ENCODE assay signal across 1 cellular context in genomic region chr5:44875661-44876250, GRCh38.
TF ChIP-seq lines count a peak whose summit lies in the region.

No MANE protein-coding gene starts in this region.

TF ChIP-seq in SK-N-SH treated with all-trans-retinoic acid at 6 μM for 48 hours, 23 proteins besides CTCF, POLR2A, EP300 and RAD21 (continued from another document):
- TF ChIP-seq PATZ1 (CRISPR knock-in tag; IDR thresholded peaks at IDR 0.05; ENCODE audit: borderline replicate concordance) (no peak), CSDC2 (CRISPR knock-in tag; IDR thresholded peaks at IDR 0.05) (no peak), TCF4 (CRISPR knock-in tag; IDR thresholded peaks at IDR 0.05; ENCODE audit: borderline replicate concordance) (no peak), ZNF565 (CRISPR knock-in tag; conservative IDR thresholded peaks at IDR 0.05; ENCODE audit: low read depth) (no peak), ESRRG (CRISPR knock-in tag; IDR thresholded peaks at IDR 0.05) (no peak), TOX (CRISPR knock-in tag; IDR thresholded peaks at IDR 0.05; ENCODE audit: borderline replicate concordance) (no peak), ARNTL (CRISPR knock-in tag; IDR thresholded peaks at IDR 0.05; ENCODE audit: borderline replicate concordance, low read depth) (no peak)
- TF ChIP-seq, protein P1, sequence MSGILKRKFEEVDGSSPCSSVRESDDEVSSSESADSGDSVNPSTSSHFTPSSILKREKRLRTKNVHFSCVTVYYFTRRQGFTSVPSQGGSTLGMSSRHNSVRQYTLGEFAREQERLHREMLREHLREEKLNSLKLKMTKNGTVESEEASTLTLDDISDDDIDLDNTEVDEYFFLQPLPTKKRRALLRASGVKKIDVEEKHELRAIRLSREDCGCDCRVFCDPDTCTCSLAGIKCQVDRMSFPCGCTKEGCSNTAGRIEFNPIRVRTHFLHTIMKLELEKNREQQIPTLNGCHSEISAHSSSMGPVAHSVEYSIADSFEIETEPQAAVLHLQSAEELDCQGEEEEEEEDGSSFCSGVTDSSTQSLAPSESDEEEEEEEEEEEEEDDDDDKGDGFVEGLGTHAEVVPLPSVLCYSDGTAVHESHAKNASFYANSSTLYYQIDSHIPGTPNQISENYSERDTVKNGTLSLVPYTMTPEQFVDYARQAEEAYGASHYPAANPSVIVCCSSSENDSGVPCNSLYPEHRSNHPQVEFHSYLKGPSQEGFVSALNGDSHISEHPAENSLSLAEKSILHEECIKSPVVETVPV (CRISPR knock-in tag; IDR thresholded peaks at IDR 0.05) = no peak
